13 cellular contexts compared by ENCODE assay signal in the genomic region with DNA sequence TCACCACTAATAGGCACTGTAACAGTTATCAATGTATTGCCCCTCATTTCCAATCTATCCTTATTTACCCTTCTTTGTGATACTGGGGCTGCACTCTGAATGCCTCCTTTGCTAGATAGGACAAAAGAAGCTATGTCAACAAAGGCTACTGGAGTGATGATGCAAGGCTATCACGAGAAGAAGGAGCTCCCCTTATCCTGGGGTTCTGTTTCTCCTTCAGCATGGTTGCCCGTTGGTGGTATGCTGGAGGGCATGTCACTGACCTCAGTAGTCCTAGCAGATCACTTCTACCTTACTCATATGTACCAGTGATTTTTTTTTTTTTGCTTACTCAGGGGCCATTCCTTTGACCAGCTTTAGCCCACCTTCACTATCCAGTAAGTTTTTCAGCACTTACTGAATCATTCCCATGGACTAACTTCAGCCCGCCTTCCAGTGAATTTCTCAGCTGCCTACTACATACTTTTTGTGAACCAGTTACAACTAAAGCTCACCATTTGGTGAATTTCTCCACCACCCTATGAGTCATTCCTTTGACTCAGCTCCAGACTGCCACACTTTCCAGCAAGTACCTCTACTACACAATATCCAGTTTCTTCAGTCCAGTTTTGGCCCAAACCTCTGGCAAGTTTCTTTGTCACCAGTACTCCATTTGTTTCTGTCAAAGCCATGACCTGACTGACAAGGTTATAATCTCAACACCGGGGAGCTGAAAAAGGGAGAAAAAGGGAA.
DNase-seq lines count a peak whose midpoint lies in the region; ATAC-seq, FAIRE-seq and TF ChIP-seq lines count a peak whose summit lies in the region.
"Had no signal": no experiment of that assay in that cellular context is flagged by ENCODE, and none has a peak within 500 bp of the region (broad histone marks: within the 10 kb centered on the region; RNA-seq: fewer than 3 reads in every experiment).

No MANE protein-coding gene starts in this region.

- peak overlapping the region; percentile 37 for H3K4me2 ChIP-seq in A549

- peak; percentile 78 to 84 for ATAC-seq in A549
- no peak for ATAC-seq in heart right ventricle
- no peak for ATAC-seq in GM21367 (IDR thresholded peaks at IDR 0.05; ENCODE audit: unreplicated experiment)
- ATAC-seq in HG03442 (IDR thresholded peaks at IDR 0.05; ENCODE audit: unreplicated experiment), result no peak
- ATAC-seq: natural killer cell, T-helper 17 cell had no signal

- intact Hi-C loops in heart right ventricle (cut with DNase I), result no loop called here
- intact Hi-C loops in lower leg skin (cut with DNase I; ENCODE audit: low total_unique reads), result no loop called here

- H3K4me1 ChIP-seq in A549 (peaks cover 16% of the 10 kb centered on the region), heart right ventricle (no peaks in the 10 kb centered on the region)
- H3K4me1 ChIP-seq: transverse colon had no signal

- FAIRE-seq in A549 (lab: Jason Lieb, UNC), result peak; percentile 93

- no peak for TF ChIP-seq EP300 in A549 (IDR thresholded peaks at IDR 0.05)

- no peak for TF ChIP-seq POLR2A in A549 (IDR thresholded peaks at IDR 0.05; ENCODE audit: low read length)
- TF ChIP-seq POLR2A in lower leg skin (IDR thresholded peaks at IDR 0.05), result no peak

- no peaks in the 10 kb centered on the region for H3K27me3 ChIP-seq in heart right ventricle
- H3K27me3 ChIP-seq: transverse colon had no signal

- H3K9me3 ChIP-seq in A549, result no peaks in the 10 kb centered on the region
- peaks cover 0 to 7% (median 0%) of the 10 kb centered on the region in 11 donors for H3K9me3 ChIP-seq in heart right ventricle
- H3K9me3 ChIP-seq: transverse colon had no signal

- no peak overlapping the region for H3K4me3 ChIP-seq in A549
- H3K4me3 ChIP-seq in heart right ventricle, result no peak overlapping the region
- no peak overlapping the region for H3K4me3 ChIP-seq in lower leg skin (ENCODE audit: low read depth, poor library complexity, severe bottlenecking)
- H3K4me3 ChIP-seq: transverse colon had no signal

- no peaks in the 10 kb centered on the region for H3K36me3 ChIP-seq in heart right ventricle
- H3K36me3 ChIP-seq: transverse colon had no signal

- 30% methylated on average over 4 of the region's 4 CpGs for WGBS in A549 (ENCODE audit: missing lambda C conversion rate)
- WGBS in heart right ventricle, 2 donors, result 76% methylated on average over 4 of the region's 4 CpGs
- WGBS in lower leg skin, 2 donors, result 83 to 90% methylated on average over 4 of the region's 4 CpGs

- H3K27ac ChIP-seq in A549 (peak overlapping the region; percentile 18 to 67; a peak in 4 of 6 replicates), heart right ventricle (no peak overlapping the region)
- H3K27ac ChIP-seq: transverse colon had no signal

- POLR2A ChIA-PET in A549 (lab: Yijun Ruan, JAX), result no interaction called here

- peak; percentile 5 to 45 for DNase-seq in A549 (ENCODE audit: low read depth in 1 of 2, low spot score in 1 of 2)
- peak; percentile 29 for DNase-seq in HK-2 (ENCODE audit: unreplicated experiment)
- peak; percentile 18 for DNase-seq in T1000 (lab: John Stamatoyannopoulos, UW)
- peak; percentile 14 for DNase-seq in foreskin melanocyte
- DNase-seq in heart right ventricle, result no peak
- DNase-seq in lower leg skin (ENCODE audit: low spot score in 2 of 2), result no peak
- DNase-seq: KBM-7; natural killer cell; stimulated activated CD4-positive, alpha-beta T cell treated with anti-CD3 and anti-CD28 coated beads, Interleukin-4, amount 100 ng/mL, for 1 hour; T-helper 17 cell; transverse colon had no signal

- CTCF ChIA-PET in A549 (lab: Yijun Ruan, JAX), result interaction anchor here (1.1 to 1.2 kb wide), 2 partner anchors 13 to 54 kb away, joined by 3 to 5 read pairs; no protein-coding TSS in a partner anchor

- TF ChIP-seq RAD21 in A549 (conservative IDR thresholded peaks at IDR 0.05 in 1 of 2, IDR thresholded peaks at IDR 0.05 in 1 of 2), result no peak

- TF ChIP-seq CTCF in A549 (IDR thresholded peaks at IDR 0.05) (no peak), heart right ventricle (IDR thresholded peaks at IDR 0.05) (no peak), lower leg skin (IDR thresholded peaks at IDR 0.05) (no peak)

TF ChIP-seq in A549, 52 proteins besides CTCF, POLR2A, EP300 and RAD21:
- TF ChIP-seq JUNB (IDR thresholded peaks at IDR 0.05) (peak; percentile 54; the same call in 1 of the 2 replicates), BHLHE40 (IDR thresholded peaks at IDR 0.05; ENCODE audit: low read depth, low read length) (no peak), FOSL2 (IDR thresholded peaks at IDR 0.05) (peak; percentile 64; the same call in 1 of the 2 replicates), FOSL2 (CRISPR knock-in tag; IDR thresholded peaks at IDR 0.05) (peak; percentile 50)
- TF ChIP-seq, protein P1, sequence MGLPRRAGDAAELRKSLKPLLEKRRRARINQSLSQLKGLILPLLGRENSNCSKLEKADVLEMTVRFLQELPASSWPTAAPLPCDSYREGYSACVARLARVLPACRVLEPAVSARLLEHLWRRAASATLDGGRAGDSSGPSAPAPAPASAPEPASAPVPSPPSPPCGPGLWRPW (IDR thresholded peaks at IDR 0.05), result no peak

Comparison
In these comparisons a context has a peak if more than half of its experiments do, and no peak if none do; other contexts are left out.
1. ATAC-seq: peak in A549 (2 of 2); none in heart right ventricle (0 of 8), GM21367 (single experiment) and HG03442 (single experiment).
2. DNase-seq: peak in A549 (2 of 2), HK-2 (single experiment), T1000 (single experiment) and foreskin melanocyte (single experiment); none in heart right ventricle (0 of 2) and lower leg skin (0 of 2).
3. H3K27ac ChIP-seq: peak in A549 (2 of 2); none in heart right ventricle (0 of 10).